In genomic region chr13:82294226-82294625, GRCh38 we compare ENCODE assay signal across 1 cellular context.
TF ChIP-seq lines count a peak whose summit lies in the region.

No MANE protein-coding gene starts in this region.

TF ChIP-seq in GM23338, 12 proteins besides CTCF, POLR2A, EP300 and RAD21 (continued from another document):
- TF ChIP-seq ZNF462 (CRISPR knock-in tag; IDR thresholded peaks at IDR 0.05) (no peak), STAT1 (IDR thresholded peaks at IDR 0.05; ENCODE audit: unreplicated experiment) (no peak)
